In the genomic region with DNA sequence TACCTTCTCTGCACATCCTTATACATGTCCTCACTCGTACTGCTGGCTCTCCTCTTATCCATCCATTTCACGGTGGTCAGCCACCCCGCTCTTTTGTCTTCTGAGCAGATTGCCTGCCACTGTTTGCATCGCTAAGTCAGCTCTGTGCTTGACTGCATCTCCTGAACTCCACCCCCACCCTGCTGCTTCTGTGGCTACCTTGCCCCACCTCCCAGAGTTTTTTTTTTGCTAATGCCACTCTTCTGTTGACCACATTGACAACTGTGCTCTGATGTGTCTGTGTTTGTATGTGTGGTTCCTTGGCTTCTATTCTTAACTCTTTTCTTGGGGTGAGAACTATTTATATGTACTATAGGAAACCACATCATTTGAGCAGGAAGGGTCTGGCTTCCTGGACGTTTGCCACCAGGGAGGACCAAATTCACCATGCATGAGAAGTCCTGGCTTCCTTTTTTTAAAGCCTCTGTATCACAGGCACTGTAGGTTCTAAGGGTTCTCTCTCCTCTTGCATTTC, we compare ENCODE assay signal across 9 cellular contexts. TPM values are rescaled to one million over a fixed set of nuclear protein-coding genes. Genes with fewer than 3 reads are reported as not detected.
DNase-seq lines count a peak whose midpoint lies in the region; ATAC-seq and TF ChIP-seq lines count a peak whose summit lies in the region.
"Had no signal": no experiment of that assay in that cellular context is flagged by ENCODE, and none has a peak within 500 bp of the region (broad histone marks: within the 10 kb centered on the region; RNA-seq: fewer than 3 reads in every experiment).

No MANE protein-coding gene starts in this region.

- H3K4me1 Mint-ChIP-seq in activated CD4-positive, alpha-beta memory T cell treated with anti-CD3 and anti-CD28 coated beads, Interleukin-2, amount 10 ng/mL, durations not matched to agents 7 days and 5 days = peaks cover 39% of the 10 kb centered on the region
- peaks cover 6% of the 10 kb centered on the region for H3K4me1 Mint-ChIP-seq in activated CD4-positive, alpha-beta memory T cell treated with anti-CD3 and anti-CD28 coated beads for 36 hours (ENCODE audit: low read depth)
- no peaks in the 10 kb centered on the region for H3K4me1 Mint-ChIP-seq in Calu3 (ENCODE audit: low read depth, unreplicated experiment)

- H3K4me3 ChIP-seq in left ventricle myocardium inferior = peak overlapping the region; percentile 36
- H3K4me3 ChIP-seq: uterus had no signal

- DNase-seq in activated CD4-positive, alpha-beta memory T cell treated with anti-CD3 and anti-CD28 coated beads, Interleukin-2, amount 10 ng/mL, durations not matched to agents 7 days and 5 days = peak; percentile 61
- DNase-seq in activated CD4-positive, alpha-beta memory T cell treated with anti-CD3 and anti-CD28 coated beads for 36 hours = no peak
- DNase-seq in NCI-H2227 (lab: John Stamatoyannopoulos, UW; ENCODE audit: unreplicated experiment) (peak; percentile 23), left ventricle myocardium inferior (peak; percentile 57), cerebellum (ENCODE audit: low spot score) (no peak), Calu3 (no peak)
- DNase-seq in activated CD4-positive, CD25-positive, alpha-beta regulatory T cell treated with anti-CD3 and anti-CD28 coated beads, Interleukin-2, amount 50 U/mL, for 72 hours = no peak

- ATAC-seq in HG02763 (IDR thresholded peaks at IDR 0.05; ENCODE audit: unreplicated experiment) = peak; percentile 91

- peak overlapping the region; percentile 82 for H3K27ac ChIP-seq in left ventricle myocardium inferior (replicated peaks)
- H3K27ac ChIP-seq: uterus had no signal

- peak overlapping the region; percentile 77 for H3K27ac Mint-ChIP-seq in activated CD4-positive, alpha-beta memory T cell treated with anti-CD3 and anti-CD28 coated beads, Interleukin-2, amount 10 ng/mL, durations not matched to agents 7 days and 5 days
- H3K27ac Mint-ChIP-seq in activated CD4-positive, alpha-beta memory T cell treated with anti-CD3 and anti-CD28 coated beads for 36 hours = no peak overlapping the region
- no peak overlapping the region for H3K27ac Mint-ChIP-seq in Calu3 (ENCODE audit: unreplicated experiment)

- no peaks in the 10 kb centered on the region for H3K36me3 ChIP-seq in left ventricle myocardium inferior
- H3K36me3 ChIP-seq: uterus had no signal

- peak overlapping the region; percentile 46 for H3K4me3 Mint-ChIP-seq in activated CD4-positive, alpha-beta memory T cell treated with anti-CD3 and anti-CD28 coated beads, Interleukin-2, amount 10 ng/mL, durations not matched to agents 7 days and 5 days
- no peak overlapping the region for H3K4me3 Mint-ChIP-seq in activated CD4-positive, alpha-beta memory T cell treated with anti-CD3 and anti-CD28 coated beads for 36 hours
- no peak overlapping the region for H3K4me3 Mint-ChIP-seq in Calu3 (ENCODE audit: low read depth, unreplicated experiment)

- intact Hi-C loops in activated CD4-positive, alpha-beta memory T cell treated with anti-CD3 and anti-CD28 coated beads for 36 hours (cut with micrococcal nuclease) = no loop called here
- intact Hi-C loops in left ventricle myocardium inferior (cut with micrococcal nuclease) (no loop called here), Calu3 (cut with micrococcal nuclease; ENCODE audit: unreplicated experiment) (no loop called here)

- POLR2A ChIA-PET in activated CD4-positive, alpha-beta memory T cell treated with anti-CD3 and anti-CD28 coated beads, Interleukin-2, amount 10 ng/mL, durations not matched to agents 7 days and 5 days (lab: Charles Lee) = interaction anchor here (1.3 to 4.1 kb wide), 2 partner anchors 11 to 13 kb away, joined by 3 to 26 read pairs; a partner anchor contains a TSS
- POLR2A ChIA-PET in activated CD4-positive, alpha-beta memory T cell treated with anti-CD3 and anti-CD28 coated beads for 36 hours (lab: Charles Lee) = no interaction called here

- H3K9me3 ChIP-seq in left ventricle myocardium inferior (replicated peaks) = no peaks in the 10 kb centered on the region
- H3K9me3 ChIP-seq: uterus had no signal

- CTCF ChIA-PET in activated CD4-positive, alpha-beta memory T cell treated with anti-CD3 and anti-CD28 coated beads, Interleukin-2, amount 10 ng/mL, durations not matched to agents 7 days and 5 days (lab: Charles Lee) = interaction anchor here (0.8 kb wide), 1 partner anchor 125 kb away, joined by 3 read pairs; no protein-coding TSS in a partner anchor
- CTCF ChIA-PET in activated CD4-positive, alpha-beta memory T cell treated with anti-CD3 and anti-CD28 coated beads for 36 hours (lab: Charles Lee) = no interaction called here
- CTCF ChIA-PET in Calu3 (lab: Charles Lee) = no interaction called here

- peaks cover 52% of the 10 kb centered on the region for H3K27me3 Mint-ChIP-seq in activated CD4-positive, alpha-beta memory T cell treated with anti-CD3 and anti-CD28 coated beads, Interleukin-2, amount 10 ng/mL, durations not matched to agents 7 days and 5 days
- peaks cover 30% of the 10 kb centered on the region for H3K27me3 Mint-ChIP-seq in activated CD4-positive, alpha-beta memory T cell treated with anti-CD3 and anti-CD28 coated beads for 36 hours
- H3K27me3 Mint-ChIP-seq in Calu3 (ENCODE audit: unreplicated experiment) = no peaks in the 10 kb centered on the region

- TF ChIP-seq CTCF in left ventricle myocardium inferior (IDR thresholded peaks at IDR 0.05; ENCODE audit: borderline replicate concordance) = no peak
- no peak for TF ChIP-seq CTCF in Calu3 (IDR thresholded peaks at IDR 0.05; ENCODE audit: unreplicated experiment)

- no peaks in the 10 kb centered on the region for H3K9me3 Mint-ChIP-seq in activated CD4-positive, alpha-beta memory T cell treated with anti-CD3 and anti-CD28 coated beads, Interleukin-2, amount 10 ng/mL, durations not matched to agents 7 days and 5 days
- H3K9me3 Mint-ChIP-seq in activated CD4-positive, alpha-beta memory T cell treated with anti-CD3 and anti-CD28 coated beads for 36 hours = no peaks in the 10 kb centered on the region
- no peaks in the 10 kb centered on the region for H3K9me3 Mint-ChIP-seq in Calu3 (ENCODE audit: low read depth, unreplicated experiment)

- no peaks in the 10 kb centered on the region for H3K27me3 ChIP-seq in left ventricle myocardium inferior (ENCODE audit: low read depth)
- H3K27me3 ChIP-seq: uterus had no signal

- BruUV-seq in Calu3 (replicated peaks; lab: Mats Ljungman, UMichigan) = no TSS peak

- H3K36me3 Mint-ChIP-seq in activated CD4-positive, alpha-beta memory T cell treated with anti-CD3 and anti-CD28 coated beads, Interleukin-2, amount 10 ng/mL, durations not matched to agents 7 days and 5 days (ENCODE audit: low read depth) = peaks cover 2% of the 10 kb centered on the region
- no peaks in the 10 kb centered on the region for H3K36me3 Mint-ChIP-seq in activated CD4-positive, alpha-beta memory T cell treated with anti-CD3 and anti-CD28 coated beads for 36 hours
- H3K36me3 Mint-ChIP-seq in Calu3 (ENCODE audit: insufficient read depth, unreplicated experiment) = no peaks in the 10 kb centered on the region

- H3K4me1 ChIP-seq in left ventricle myocardium inferior = peaks cover 10% of the 10 kb centered on the region
- H3K4me1 ChIP-seq: uterus had no signal

RNA-seq across cellular contexts. Expression of a gene that starts 12.8 kb away (rescaled TPM):
- 10 to 100 TPM; 21.8 to 23.3 TPM for total RNA-seq in activated CD4-positive, alpha-beta memory T cell treated with anti-CD3 and anti-CD28 coated beads, Interleukin-2, amount 10 ng/mL, durations not matched to agents 7 days and 5 days
- total RNA-seq in activated CD4-positive, alpha-beta memory T cell treated with anti-CD3 and anti-CD28 coated beads for 36 hours = 10 to 100 TPM; 10.8 to 12.5 TPM
- total RNA-seq in left ventricle myocardium inferior (28.8 TPM), cerebellum (16.1 TPM), Calu3 (2022) (4.7 and 5.0 TPM in 2 replicates)

Comparison
In these comparisons a context has a peak if more than half of its experiments do, and no peak if none do; other contexts are left out.
1. DNase-seq: peak in activated CD4-positive, alpha-beta memory T cell treated with anti-CD3 and anti-CD28 coated beads, Interleukin-2, amount 10 ng/mL, durations not matched to agents 7 days and 5 days (single experiment), NCI-H2227 (single experiment) and left ventricle myocardium inferior (single experiment); none in activated CD4-positive, alpha-beta memory T cell treated with anti-CD3 and anti-CD28 coated beads for 36 hours (single experiment), cerebellum (single experiment), Calu3 (single experiment) and activated CD4-positive, CD25-positive, alpha-beta regulatory T cell treated with anti-CD3 and anti-CD28 coated beads, Interleukin-2, amount 50 U/mL, for 72 hours (single experiment).